Comparison of ENCODE assay signal across 1 cellular context in the genomic region with DNA sequence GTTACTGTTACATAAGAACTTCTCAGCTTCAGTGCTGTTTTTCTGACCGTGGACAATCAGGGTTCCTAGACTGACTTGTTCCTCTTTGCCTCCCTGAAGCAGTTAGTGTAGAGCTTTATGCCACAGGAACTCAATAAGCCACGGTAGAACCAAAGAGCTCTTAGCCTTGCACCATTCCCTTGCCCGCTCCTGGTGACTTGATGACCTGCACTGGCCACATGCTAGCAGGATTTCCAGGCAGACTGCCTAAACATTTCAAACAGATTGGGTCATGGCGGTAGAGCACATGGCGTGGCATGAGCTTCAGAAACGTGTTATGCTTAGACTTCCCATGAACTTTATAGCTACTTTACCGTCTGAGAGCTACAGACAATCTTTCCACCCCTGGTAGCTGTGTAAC.
TF ChIP-seq lines count a peak whose summit lies in the region.

No MANE protein-coding gene starts in this region.

TF ChIP-seq in HEK293T, 16 proteins besides CTCF, POLR2A, EP300 and RAD21:
- no peak for TF ChIP-seq CTBP1 (IDR thresholded peaks at IDR 0.05; ENCODE audit: borderline replicate concordance)
- no peak for TF ChIP-seq TARDBP (IDR thresholded peaks at IDR 0.05)
- TF ChIP-seq ARNT (IDR thresholded peaks at IDR 0.05): no peak
- TF ChIP-seq ELF4 (IDR thresholded peaks at IDR 0.05): no peak
- TF ChIP-seq L3MBTL2 (conservative IDR thresholded peaks at IDR 0.05): no peak
